ENCODE assay signal across 37 cellular contexts in genomic region chr21:26809745-26810144, GRCh38. TPM values are rescaled to one million over a fixed set of nuclear protein-coding genes. Genes with fewer than 3 reads are reported as not detected.
"Had no signal": no experiment of that assay in that cellular context is flagged by ENCODE, and none has a peak within 500 bp of the region (broad histone marks: within the 10 kb centered on the region; RNA-seq: fewer than 3 reads in every experiment).

No MANE protein-coding gene starts in this region.

- H3K27ac ChIP-seq: adrenal gland, body of pancreas, cardiac muscle cell, colonic mucosa, esophagus muscularis mucosa, heart left ventricle, WERI-Rb-1 had no signal

- H3K4me3 ChIP-seq: adrenal gland, body of pancreas, cardiac muscle cell, colonic mucosa, esophagus muscularis mucosa, heart left ventricle had no signal

- H3K27me3 Mint-ChIP-seq: activated B cell treated with CpG ODN at 0.5 μM for 24 hours; activated naive CD8-positive, alpha-beta T cell treated with anti-CD3 and anti-CD28 coated beads, Interleukin-2, amount 50 U/mL, for 24 hours had no signal

- H3K27ac Mint-ChIP-seq: activated B cell treated with CpG ODN at 0.5 μM for 24 hours; activated CD8-positive, alpha-beta T cell treated with anti-CD3 and anti-CD28 coated beads for 36 hours; activated naive CD4-positive, alpha-beta T cell treated with anti-CD3 and anti-CD28 coated beads for 36 hours; activated naive CD4-positive, alpha-beta T cell treated with anti-CD3 and anti-CD28 coated beads, Interleukin-2, amount 50 U/mL, for 24 hours; activated naive CD8-positive, alpha-beta T cell treated with anti-CD3 and anti-CD28 coated beads for 36 hours; activated naive CD8-positive, alpha-beta T cell treated with anti-CD3 and anti-CD28 coated beads, Interleukin-2, amount 50 U/mL, for 24 hours; activated T-helper 1 cell treated with anti-CD3 and anti-CD28 coated beads, Interleukin-12 subunit alpha, Interleukin-12 subunit beta, Interleukin-2, Interleukin-4 antibody, amounts not matched to agents 30 ng/mL and 10 ng/mL and 1 ng/mL, durations not matched to agents 14 hours and 24 hours and 36 hours; activated T-helper 2 cell treated with anti-CD3 and anti-CD28 coated beads, Interferon-gamma antibody, Interleukin-2, Interleukin-4, amounts not matched to agents 10 μg/mL and 5 μg/mL and 100 μg/mL, durations not matched to agents 14 hours and 24 hours and 36 hours; T-helper 17 cell; T-helper 2 cell treated with Interferon-gamma antibody and Interleukin-4, amounts not matched to agents 5 μg/mL and 100 μg/mL, for 36 hours had no signal

- ATAC-seq: activated CD4-positive, CD25-positive, alpha-beta regulatory T cell treated with anti-CD3 and anti-CD28 coated beads, Interleukin-2, amount 50 U/mL, for 24 hours; activated CD8-positive, alpha-beta T cell treated with anti-CD3 and anti-CD28 coated beads for 36 hours; activated naive CD8-positive, alpha-beta T cell treated with anti-CD3 and anti-CD28 coated beads, Interleukin-2, amount 50 U/mL, for 24 hours; body of pancreas; heart left ventricle; T-helper 17 cell had no signal

- DNase-seq: activated B cell treated with CpG ODN at 0.5 μM for 24 hours; activated CD4-positive, alpha-beta T cell treated with anti-CD3 and anti-CD28 coated beads for 48 hours; activated CD4-positive, alpha-beta T cell treated with anti-CD3 and anti-CD28 coated beads, Interleukin-2, amount 50 U/mL, for 1 hour; activated CD4-positive, alpha-beta T cell treated with anti-CD3 and anti-CD28 coated beads, Interleukin-2, amount 50 U/mL, for 48 hours; activated CD8-positive, alpha-beta memory T cell treated with anti-CD3 and anti-CD28 coated beads for 24 hours; activated CD8-positive, alpha-beta memory T cell treated with anti-CD3 and anti-CD28 coated beads, Interleukin-2, amount 50 U/mL, for 4 hours; activated CD8-positive, alpha-beta T cell treated with anti-CD3 and anti-CD28 coated beads for 36 hours; activated effector memory CD4-positive, alpha-beta T cell treated with anti-CD3 and anti-CD28 coated beads, Interleukin-2, amount 50 U/mL, for 16 hours; activated naive CD4-positive, alpha-beta T cell treated with anti-CD3 and anti-CD28 coated beads for 36 hours; activated naive CD8-positive, alpha-beta T cell treated with anti-CD3 and anti-CD28 coated beads for 36 hours; activated naive CD8-positive, alpha-beta T cell treated with anti-CD3 and anti-CD28 coated beads, Interleukin-2, amount 50 U/mL, for 24 hours; activated T-cell treated with anti-CD3 and anti-CD28 coated beads, Interleukin-2, amount 50 U/mL, for 1 hour; activated T-cell treated with anti-CD3 and anti-CD28 coated beads, Interleukin-2, amount 50 U/mL, for 48 hours; adrenal gland; amygdala; aorta; body of pancreas; central memory CD4-positive, alpha-beta T cell; cerebellar nuclear complex; colonic mucosa; effector CD8-positive, alpha-beta T cell; erythroblast; glutamatergic neuron; heart left ventricle; T-helper 1 cell; T-helper 17 cell; T1000; WERI-Rb-1 had no signal

- H3K9me3 Mint-ChIP-seq: activated CD8-positive, alpha-beta T cell treated with anti-CD3 and anti-CD28 coated beads for 36 hours; activated naive CD4-positive, alpha-beta T cell treated with anti-CD3 and anti-CD28 coated beads for 36 hours; activated naive CD8-positive, alpha-beta T cell treated with anti-CD3 and anti-CD28 coated beads for 36 hours; activated naive CD8-positive, alpha-beta T cell treated with anti-CD3 and anti-CD28 coated beads, Interleukin-2, amount 50 U/mL, for 24 hours; activated T-helper 1 cell treated with anti-CD3 and anti-CD28 coated beads, Interleukin-12 subunit alpha, Interleukin-12 subunit beta, Interleukin-2, Interleukin-4 antibody, amounts not matched to agents 30 ng/mL and 10 ng/mL and 1 ng/mL, durations not matched to agents 14 hours and 24 hours and 36 hours; activated T-helper 2 cell treated with anti-CD3 and anti-CD28 coated beads, Interferon-gamma antibody, Interleukin-2, Interleukin-4, amounts not matched to agents 10 μg/mL and 5 μg/mL and 100 μg/mL, durations not matched to agents 14 hours and 24 hours and 36 hours; T-helper 2 cell treated with Interferon-gamma antibody and Interleukin-4, amounts not matched to agents 5 μg/mL and 100 μg/mL, for 36 hours had no signal

- H3K36me3 ChIP-seq: adrenal gland, cardiac muscle cell, colonic mucosa, esophagus muscularis mucosa, heart left ventricle, WERI-Rb-1 had no signal

- FAIRE-seq: endothelial cell of umbilical vein, frontal cortex had no signal

- H3K4me1 ChIP-seq: adrenal gland, body of pancreas, colonic mucosa had no signal

- H3K4me3 Mint-ChIP-seq: activated B cell treated with CpG ODN at 0.5 μM for 24 hours; activated CD8-positive, alpha-beta T cell treated with anti-CD3 and anti-CD28 coated beads for 36 hours; activated naive CD4-positive, alpha-beta T cell treated with anti-CD3 and anti-CD28 coated beads for 36 hours; activated naive CD4-positive, alpha-beta T cell treated with anti-CD3 and anti-CD28 coated beads, Interleukin-2, amount 50 U/mL, for 24 hours; activated naive CD8-positive, alpha-beta T cell treated with anti-CD3 and anti-CD28 coated beads for 36 hours; activated naive CD8-positive, alpha-beta T cell treated with anti-CD3 and anti-CD28 coated beads, Interleukin-2, amount 50 U/mL, for 24 hours; activated T-helper 1 cell treated with anti-CD3 and anti-CD28 coated beads, Interleukin-12 subunit alpha, Interleukin-12 subunit beta, Interleukin-2, Interleukin-4 antibody, amounts not matched to agents 30 ng/mL and 10 ng/mL and 1 ng/mL, durations not matched to agents 14 hours and 24 hours and 36 hours; T-helper 17 cell; T-helper 2 cell treated with Interferon-gamma antibody and Interleukin-4, amounts not matched to agents 5 μg/mL and 100 μg/mL, for 36 hours had no signal

- H3K9me3 ChIP-seq: adrenal gland, body of pancreas, colonic mucosa, esophagus muscularis mucosa, heart left ventricle had no signal

- H3K4me1 Mint-ChIP-seq: activated B cell treated with CpG ODN at 0.5 μM for 24 hours; activated naive CD4-positive, alpha-beta T cell treated with anti-CD3 and anti-CD28 coated beads, Interleukin-2, amount 50 U/mL, for 24 hours; activated naive CD8-positive, alpha-beta T cell treated with anti-CD3 and anti-CD28 coated beads for 36 hours; activated naive CD8-positive, alpha-beta T cell treated with anti-CD3 and anti-CD28 coated beads, Interleukin-2, amount 50 U/mL, for 24 hours; T-helper 17 cell had no signal

- H3K36me3 Mint-ChIP-seq: activated naive CD4-positive, alpha-beta T cell treated with anti-CD3 and anti-CD28 coated beads, Interleukin-2, amount 50 U/mL, for 24 hours; activated naive CD8-positive, alpha-beta T cell treated with anti-CD3 and anti-CD28 coated beads for 36 hours had no signal

- H3K27me3 ChIP-seq: adrenal gland, body of pancreas, cardiac muscle cell, colonic mucosa, esophagus muscularis mucosa, heart left ventricle had no signal

RNA-seq across cellular contexts. Expression of gene ADAMTS1, which starts 35.5 kb away (rescaled TPM):
- total RNA-seq: activated B cell treated with CpG ODN at 0.5 μM for 24 hours; activated naive CD4-positive, alpha-beta T cell treated with anti-CD3 and anti-CD28 coated beads for 36 hours; T-helper 17 cell had no signal
